1 cellular context compared by ENCODE assay signal in the genomic region with DNA sequence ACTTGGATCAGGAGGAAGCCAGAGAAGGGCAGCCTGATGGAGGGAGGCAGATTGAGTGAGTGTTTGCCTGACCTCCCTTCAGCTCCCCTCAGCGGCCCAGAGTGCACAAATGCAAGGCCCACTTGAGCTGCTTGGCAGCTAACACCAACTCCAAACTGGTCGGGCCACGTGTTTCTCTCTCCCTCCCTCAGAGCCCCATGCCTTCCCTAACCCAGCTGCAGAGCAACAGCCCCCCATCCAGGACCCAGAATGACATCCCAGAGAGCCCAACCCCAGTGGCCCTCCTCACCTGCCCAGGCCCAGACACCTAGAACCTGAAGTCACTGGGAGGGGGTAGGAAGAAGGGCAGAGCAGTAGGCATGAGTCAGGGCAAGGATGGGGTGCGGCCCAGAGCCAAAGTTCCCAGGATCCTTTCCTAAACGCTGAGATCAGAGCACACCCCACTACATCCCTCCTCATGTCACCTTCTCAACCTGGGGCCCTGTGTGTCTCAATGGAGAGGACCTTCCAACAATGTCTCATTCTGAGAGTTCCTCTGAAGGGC.
A peak's percentile ranks its signal among the peaks of the same experiment; 100 is the strongest.
TF ChIP-seq lines count a peak whose summit lies in the region.

No MANE protein-coding gene starts in this region.

TF ChIP-seq in HepG2, 621 proteins besides CTCF, POLR2A, EP300 and RAD21:
- no peak for TF ChIP-seq ZNF136 (CRISPR knock-in tag; IDR thresholded peaks at IDR 0.05; ENCODE audit: low read depth)
- 0 out of 2 replicates have a peak, but pooled peaks have one; percentile 12 for TF ChIP-seq ZNF547 (CRISPR knock-in tag; IDR thresholded peaks at IDR 0.05)
TF ChIP-seq in HepG2: peak in this region for 1.
